In genomic region chr5:175484824-175485223, GRCh38 we compare ENCODE assay signal across 20 cellular contexts. TPM values are rescaled to one million over a fixed set of nuclear protein-coding genes. Genes with fewer than 3 reads are reported as not detected.
"Had no signal": no experiment of that assay in that cellular context is flagged by ENCODE, and none has a peak within 500 bp of the region (broad histone marks: within the 10 kb centered on the region; RNA-seq: fewer than 3 reads in every experiment).

No MANE protein-coding gene starts in this region.

- H3K27ac ChIP-seq: breast epithelium, lower lobe of right lung, prostate gland, spleen, suprapubic skin, upper lobe of right lung had no signal

- H3K4me3 Mint-ChIP-seq: activated T-cell treated with anti-CD3 and anti-CD28 coated beads, Interleukin-2, amount 50 U/mL, for 4 hours; endodermal cell; stimulated activated naive B cell treated with anti-CD40 and anti-IgM and Interleukin-4, amounts not matched to agents 10 μg/mL and 1 μg/mL and 100 μg/mL, for 72 hours had no signal

- H3K27me3 Mint-ChIP-seq: stimulated activated naive B cell treated with anti-CD40 and anti-IgM and Interleukin-4, amounts not matched to agents 10 μg/mL and 1 μg/mL and 100 μg/mL, for 72 hours had no signal

- ATAC-seq: activated T-cell treated with anti-CD3 and anti-CD28 coated beads, Interleukin-2, amount 50 U/mL, for 4 hours; sciatic nerve; stimulated activated naive B cell treated with anti-CD40 and anti-IgM and Interleukin-4, amounts not matched to agents 10 μg/mL and 1 μg/mL and 100 μg/mL, for 72 hours had no signal

- H3K27ac Mint-ChIP-seq: stimulated activated naive B cell treated with anti-CD40 and anti-IgM and Interleukin-4, amounts not matched to agents 10 μg/mL and 1 μg/mL and 100 μg/mL, for 72 hours had no signal

- H3K9me3 Mint-ChIP-seq: activated T-cell treated with anti-CD3 and anti-CD28 coated beads, Interleukin-2, amount 50 U/mL, for 4 hours; endodermal cell; stimulated activated naive B cell treated with anti-CD40 and anti-IgM and Interleukin-4, amounts not matched to agents 10 μg/mL and 1 μg/mL and 100 μg/mL, for 72 hours had no signal

- DNase-seq: activated CD4-positive, CD25-positive, alpha-beta regulatory T cell treated with anti-CD3 and anti-CD28 coated beads, Interleukin-2, amount 50 U/mL, for 72 hours; activated T-cell treated with anti-CD3 and anti-CD28 coated beads, Interleukin-2, amount 50 U/mL, for 4 hours; dermis blood vessel endothelial cell; endodermal cell; hippocampal formation; lower lobe of right lung; midbrain; occipital lobe; SIG-M5; stimulated activated CD4-positive, alpha-beta T cell treated with anti-CD3 and anti-CD28 coated beads, Interleukin-1b, Interleukin-23, amount 100 ng/mL, for 48 hours; stimulated activated naive B cell treated with anti-CD40 and anti-IgM and Interleukin-4, amounts not matched to agents 10 μg/mL and 1 μg/mL and 100 μg/mL, for 72 hours; upper lobe of right lung had no signal

RNA-seq across cellular contexts. Expression of gene DRD1, which starts 40.8 kb away (rescaled TPM):
- total RNA-seq: dermis blood vessel endothelial cell; glomerular endothelial cell; kidney epithelial cell; T-helper 2 cell treated with Interferon-gamma antibody and Interleukin-4, amounts not matched to agents 100 ng/mL and 5 ng/mL, for 36 hours had no signal
